ENCODE assay signal across 2 cellular contexts in the genomic region with DNA sequence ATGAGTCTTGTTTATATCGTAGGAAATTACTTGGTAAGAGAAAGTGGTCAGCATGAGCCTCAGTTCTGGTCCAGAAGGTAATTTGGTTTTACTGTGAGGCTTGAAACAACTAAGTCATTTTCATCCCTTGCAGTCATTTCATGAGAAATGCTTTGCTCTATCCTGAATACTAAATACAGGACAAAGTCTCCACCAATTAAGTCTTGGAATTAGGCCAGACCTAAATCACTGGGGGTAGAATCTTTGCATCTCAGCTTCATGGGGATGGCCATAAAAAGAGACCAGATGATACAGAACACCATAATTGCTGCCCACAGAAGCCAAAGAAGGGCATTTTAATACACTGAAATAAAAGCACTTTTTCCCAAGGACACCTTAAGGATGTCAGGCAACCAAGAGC.
TF ChIP-seq lines count a peak whose summit lies in the region.

No MANE protein-coding gene starts in this region.

TF ChIP-seq in SK-N-SH, 30 proteins besides CTCF, POLR2A, EP300 and RAD21 (continued from another document):
- TF ChIP-seq, protein P1, sequence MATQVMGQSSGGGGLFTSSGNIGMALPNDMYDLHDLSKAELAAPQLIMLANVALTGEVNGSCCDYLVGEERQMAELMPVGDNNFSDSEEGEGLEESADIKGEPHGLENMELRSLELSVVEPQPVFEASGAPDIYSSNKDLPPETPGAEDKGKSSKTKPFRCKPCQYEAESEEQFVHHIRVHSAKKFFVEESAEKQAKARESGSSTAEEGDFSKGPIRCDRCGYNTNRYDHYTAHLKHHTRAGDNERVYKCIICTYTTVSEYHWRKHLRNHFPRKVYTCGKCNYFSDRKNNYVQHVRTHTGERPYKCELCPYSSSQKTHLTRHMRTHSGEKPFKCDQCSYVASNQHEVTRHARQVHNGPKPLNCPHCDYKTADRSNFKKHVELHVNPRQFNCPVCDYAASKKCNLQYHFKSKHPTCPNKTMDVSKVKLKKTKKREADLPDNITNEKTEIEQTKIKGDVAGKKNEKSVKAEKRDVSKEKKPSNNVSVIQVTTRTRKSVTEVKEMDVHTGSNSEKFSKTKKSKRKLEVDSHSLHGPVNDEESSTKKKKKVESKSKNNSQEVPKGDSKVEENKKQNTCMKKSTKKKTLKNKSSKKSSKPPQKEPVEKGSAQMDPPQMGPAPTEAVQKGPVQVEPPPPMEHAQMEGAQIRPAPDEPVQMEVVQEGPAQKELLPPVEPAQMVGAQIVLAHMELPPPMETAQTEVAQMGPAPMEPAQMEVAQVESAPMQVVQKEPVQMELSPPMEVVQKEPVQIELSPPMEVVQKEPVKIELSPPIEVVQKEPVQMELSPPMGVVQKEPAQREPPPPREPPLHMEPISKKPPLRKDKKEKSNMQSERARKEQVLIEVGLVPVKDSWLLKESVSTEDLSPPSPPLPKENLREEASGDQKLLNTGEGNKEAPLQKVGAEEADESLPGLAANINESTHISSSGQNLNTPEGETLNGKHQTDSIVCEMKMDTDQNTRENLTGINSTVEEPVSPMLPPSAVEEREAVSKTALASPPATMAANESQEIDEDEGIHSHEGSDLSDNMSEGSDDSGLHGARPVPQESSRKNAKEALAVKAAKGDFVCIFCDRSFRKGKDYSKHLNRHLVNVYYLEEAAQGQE (IDR thresholded peaks at IDR 0.05; ENCODE audit: low read depth, low read length): no peak
- TF ChIP-seq FOXJ3 (CRISPR knock-in tag; IDR thresholded peaks at IDR 0.05) (no peak), NRF1 (IDR thresholded peaks at IDR 0.05; ENCODE audit: low read depth, low read length) (no peak), JUND (IDR thresholded peaks at IDR 0.05) (no peak), RCOR1 (IDR thresholded peaks at IDR 0.05; ENCODE audit: low read length) (no peak), POLR2AphosphoS5 (IDR thresholded peaks at IDR 0.05; ENCODE audit: low read depth, low read length) (no peak), TEAD4 (IDR thresholded peaks at IDR 0.05; ENCODE audit: borderline replicate concordance, insufficient read depth) (no peak), TCF12 (IDR thresholded peaks at IDR 0.05) (no peak), MXI1 (IDR thresholded peaks at IDR 0.05; ENCODE audit: low read depth, low read length) (no peak)
- TF ChIP-seq, protein P2, sequence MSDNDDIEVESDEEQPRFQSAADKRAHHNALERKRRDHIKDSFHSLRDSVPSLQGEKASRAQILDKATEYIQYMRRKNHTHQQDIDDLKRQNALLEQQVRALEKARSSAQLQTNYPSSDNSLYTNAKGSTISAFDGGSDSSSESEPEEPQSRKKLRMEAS (IDR thresholded peaks at IDR 0.05; ENCODE audit: low read depth): no peak
- TF ChIP-seq, protein P3, sequence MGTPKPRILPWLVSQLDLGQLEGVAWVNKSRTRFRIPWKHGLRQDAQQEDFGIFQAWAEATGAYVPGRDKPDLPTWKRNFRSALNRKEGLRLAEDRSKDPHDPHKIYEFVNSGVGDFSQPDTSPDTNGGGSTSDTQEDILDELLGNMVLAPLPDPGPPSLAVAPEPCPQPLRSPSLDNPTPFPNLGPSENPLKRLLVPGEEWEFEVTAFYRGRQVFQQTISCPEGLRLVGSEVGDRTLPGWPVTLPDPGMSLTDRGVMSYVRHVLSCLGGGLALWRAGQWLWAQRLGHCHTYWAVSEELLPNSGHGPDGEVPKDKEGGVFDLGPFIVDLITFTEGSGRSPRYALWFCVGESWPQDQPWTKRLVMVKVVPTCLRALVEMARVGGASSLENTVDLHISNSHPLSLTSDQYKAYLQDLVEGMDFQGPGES (IDR thresholded peaks at IDR 0.05; ENCODE audit: low read depth, low read length): no peak
- TF ChIP-seq, protein P4, sequence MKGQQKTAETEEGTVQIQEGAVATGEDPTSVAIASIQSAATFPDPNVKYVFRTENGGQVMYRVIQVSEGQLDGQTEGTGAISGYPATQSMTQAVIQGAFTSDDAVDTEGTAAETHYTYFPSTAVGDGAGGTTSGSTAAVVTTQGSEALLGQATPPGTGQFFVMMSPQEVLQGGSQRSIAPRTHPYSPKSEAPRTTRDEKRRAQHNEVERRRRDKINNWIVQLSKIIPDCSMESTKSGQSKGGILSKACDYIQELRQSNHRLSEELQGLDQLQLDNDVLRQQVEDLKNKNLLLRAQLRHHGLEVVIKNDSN (IDR thresholded peaks at IDR 0.05; ENCODE audit: borderline replicate concordance, low read depth): no peak
- TF ChIP-seq, protein P5, sequence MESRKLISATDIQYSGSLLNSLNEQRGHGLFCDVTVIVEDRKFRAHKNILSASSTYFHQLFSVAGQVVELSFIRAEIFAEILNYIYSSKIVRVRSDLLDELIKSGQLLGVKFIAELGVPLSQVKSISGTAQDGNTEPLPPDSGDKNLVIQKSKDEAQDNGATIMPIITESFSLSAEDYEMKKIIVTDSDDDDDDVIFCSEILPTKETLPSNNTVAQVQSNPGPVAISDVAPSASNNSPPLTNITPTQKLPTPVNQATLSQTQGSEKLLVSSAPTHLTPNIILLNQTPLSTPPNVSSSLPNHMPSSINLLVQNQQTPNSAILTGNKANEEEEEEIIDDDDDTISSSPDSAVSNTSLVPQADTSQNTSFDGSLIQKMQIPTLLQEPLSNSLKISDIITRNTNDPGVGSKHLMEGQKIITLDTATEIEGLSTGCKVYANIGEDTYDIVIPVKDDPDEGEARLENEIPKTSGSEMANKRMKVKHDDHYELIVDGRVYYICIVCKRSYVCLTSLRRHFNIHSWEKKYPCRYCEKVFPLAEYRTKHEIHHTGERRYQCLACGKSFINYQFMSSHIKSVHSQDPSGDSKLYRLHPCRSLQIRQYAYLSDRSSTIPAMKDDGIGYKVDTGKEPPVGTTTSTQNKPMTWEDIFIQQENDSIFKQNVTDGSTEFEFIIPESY (IDR thresholded peaks at IDR 0.05; ENCODE audit: borderline replicate concordance, low read depth): no peak
- TF ChIP-seq, protein P6, sequence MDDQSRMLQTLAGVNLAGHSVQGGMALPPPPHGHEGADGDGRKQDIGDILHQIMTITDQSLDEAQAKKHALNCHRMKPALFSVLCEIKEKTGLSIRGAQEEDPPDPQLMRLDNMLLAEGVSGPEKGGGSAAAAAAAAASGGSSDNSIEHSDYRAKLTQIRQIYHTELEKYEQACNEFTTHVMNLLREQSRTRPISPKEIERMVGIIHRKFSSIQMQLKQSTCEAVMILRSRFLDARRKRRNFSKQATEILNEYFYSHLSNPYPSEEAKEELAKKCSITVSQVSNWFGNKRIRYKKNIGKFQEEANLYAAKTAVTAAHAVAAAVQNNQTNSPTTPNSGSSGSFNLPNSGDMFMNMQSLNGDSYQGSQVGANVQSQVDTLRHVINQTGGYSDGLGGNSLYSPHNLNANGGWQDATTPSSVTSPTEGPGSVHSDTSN (IDR thresholded peaks at IDR 0.05): no peak

TF ChIP-seq in SK-N-SH treated with all-trans-retinoic acid at 6 μM for 48 hours, 23 proteins besides CTCF, POLR2A, EP300 and RAD21 (continued from another document):
- TF ChIP-seq OSR1 (CRISPR knock-in tag; IDR thresholded peaks at IDR 0.05) (no peak), CSDC2 (CRISPR knock-in tag; IDR thresholded peaks at IDR 0.05) (no peak)
TF ChIP-seq in SK-N-SH treated with all-trans-retinoic acid at 6 μM for 48 hours: peak in this region for 0.
